ENCODE assay signal across 20 cellular contexts in the genomic region with DNA sequence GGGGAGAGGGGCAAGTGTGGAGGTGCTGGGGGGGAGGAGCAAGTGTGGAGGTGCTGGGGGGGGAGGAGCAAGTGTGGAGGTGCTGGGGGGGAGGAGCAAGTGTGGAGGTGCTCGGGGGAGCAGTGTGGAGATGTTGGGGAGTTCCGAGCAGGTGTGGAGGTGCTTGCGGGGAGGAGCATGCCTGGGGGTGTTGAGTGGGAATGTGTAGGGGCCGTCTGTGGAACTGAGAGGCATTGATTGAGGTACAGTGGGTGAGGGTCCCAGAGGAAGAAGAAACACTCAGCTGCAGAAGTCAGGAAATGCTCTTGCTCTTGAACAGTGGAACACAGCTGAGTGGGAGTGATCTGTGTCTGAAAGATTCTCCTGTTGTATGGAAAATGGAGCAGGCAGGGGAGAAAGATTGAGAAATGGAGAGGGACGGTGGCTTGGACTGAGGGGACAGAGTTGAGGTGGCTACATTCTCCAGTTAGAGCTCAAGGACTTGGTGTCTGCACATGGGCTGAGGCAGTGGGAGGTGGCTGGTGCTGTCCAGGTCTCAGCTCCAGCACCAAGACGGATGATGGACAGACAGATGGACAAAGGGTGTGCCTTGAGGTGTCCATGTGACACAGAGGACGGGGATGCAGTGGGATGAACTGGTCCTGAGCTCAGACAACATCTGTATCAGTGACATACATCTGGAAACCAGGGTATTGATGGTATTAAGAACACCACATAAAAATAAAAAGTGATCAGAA. TPM values are rescaled to one million over a fixed set of nuclear protein-coding genes. Genes with fewer than 3 reads are reported as not detected.
DNase-seq lines count a peak whose midpoint lies in the region; ATAC-seq and TF ChIP-seq lines count a peak whose summit lies in the region.
"Had no signal": no experiment of that assay in that cellular context is flagged by ENCODE, and none has a peak within 500 bp of the region (broad histone marks: within the 10 kb centered on the region; RNA-seq: fewer than 3 reads in every experiment).

No MANE protein-coding gene starts in this region.

- TF ChIP-seq POLR2A in gastroesophageal sphincter (IDR thresholded peaks at IDR 0.05) (no peak), upper lobe of left lung (IDR thresholded peaks at IDR 0.05) (no peak)

- H3K27ac ChIP-seq in gastroesophageal sphincter (peak overlapping the region in 3 of 4 donors; percentile 59 to 67 (median 65)), upper lobe of left lung (peak overlapping the region; percentile 1 to 35 (median 15))

- intact Hi-C loops in sciatic nerve (cut with DNase I), result no loop called here

- no peak overlapping the region for H3K4me3 Mint-ChIP-seq in activated naive CD4-positive, alpha-beta T cell treated with anti-CD3 and anti-CD28 coated beads, Interleukin-2, amount 10 ng/mL, durations not matched to agents 7 days and 5 days
- no peak overlapping the region for H3K4me3 Mint-ChIP-seq in activated CD8-positive, alpha-beta memory T cell treated with anti-CD3 and anti-CD28 coated beads, Interleukin-2, amount 10 ng/mL, durations not matched to agents 7 days and 5 days
- H3K4me3 Mint-ChIP-seq: nephron had no signal

- no peaks in the 10 kb centered on the region for H3K27me3 Mint-ChIP-seq in activated naive CD4-positive, alpha-beta T cell treated with anti-CD3 and anti-CD28 coated beads, Interleukin-2, amount 10 ng/mL, durations not matched to agents 7 days and 5 days
- H3K27me3 Mint-ChIP-seq in activated CD8-positive, alpha-beta memory T cell treated with anti-CD3 and anti-CD28 coated beads, Interleukin-2, amount 10 ng/mL, durations not matched to agents 7 days and 5 days, result no peaks in the 10 kb centered on the region

- H3K9me3 Mint-ChIP-seq in activated naive CD4-positive, alpha-beta T cell treated with anti-CD3 and anti-CD28 coated beads, Interleukin-2, amount 10 ng/mL, durations not matched to agents 7 days and 5 days, result no peaks in the 10 kb centered on the region
- H3K9me3 Mint-ChIP-seq in activated CD8-positive, alpha-beta memory T cell treated with anti-CD3 and anti-CD28 coated beads, Interleukin-2, amount 10 ng/mL, durations not matched to agents 7 days and 5 days (ENCODE audit: low read depth), result no peaks in the 10 kb centered on the region
- H3K9me3 Mint-ChIP-seq: nephron had no signal

- H3K27ac Mint-ChIP-seq in activated naive CD4-positive, alpha-beta T cell treated with anti-CD3 and anti-CD28 coated beads, Interleukin-2, amount 10 ng/mL, durations not matched to agents 7 days and 5 days, result peak overlapping the region; percentile 43
- H3K27ac Mint-ChIP-seq in activated CD8-positive, alpha-beta memory T cell treated with anti-CD3 and anti-CD28 coated beads, Interleukin-2, amount 10 ng/mL, durations not matched to agents 7 days and 5 days, result peak overlapping the region; percentile 3

- H3K4me1 ChIP-seq in gastroesophageal sphincter (peaks cover 0 to 12% (median 0%) of the 10 kb centered on the region in 3 donors), upper lobe of left lung (peaks cover 0 to 7% (median 3%) of the 10 kb centered on the region in 4 donors)
- H3K4me1 ChIP-seq: stomach had no signal

- no peak for TF ChIP-seq EP300 in gastroesophageal sphincter (IDR thresholded peaks at IDR 0.05)
- no peak for TF ChIP-seq EP300 in upper lobe of left lung (IDR thresholded peaks at IDR 0.05)

- H3K36me3 ChIP-seq in gastroesophageal sphincter (peaks cover 0 to 52% of the 10 kb centered on the region in 2 donors), upper lobe of left lung (peaks cover 0 to 34% (median 13%) of the 10 kb centered on the region in 4 donors)

- DNase-seq in activated naive CD4-positive, alpha-beta T cell treated with anti-CD3 and anti-CD28 coated beads, Interleukin-2, amount 10 ng/mL, durations not matched to agents 7 days and 5 days, result no peak
- DNase-seq in activated naive CD4-positive, alpha-beta T cell (lab: John Stamatoyannopoulos, UW), result no peak
- DNase-seq in activated CD8-positive, alpha-beta memory T cell treated with anti-CD3 and anti-CD28 coated beads, Interleukin-2, amount 10 ng/mL, durations not matched to agents 7 days and 5 days, result peak; percentile 31
- no peak for DNase-seq in upper lobe of left lung
- no peak for DNase-seq in DMS79 (lab: John Stamatoyannopoulos, UW)
- no peak for DNase-seq in sciatic nerve (ENCODE audit: low spot score)
- no peak for DNase-seq in T-helper 1 cell
- DNase-seq: amygdala; cerebellar nuclear complex; effector memory CD4-positive, alpha-beta T cell; heart right ventricle; NCI-H1417 treated with DMSO at 0.1 percent for 48 hours; NCI-H2171 treated with DMSO at 0.1 percent for 48 hours; NCI-H82; stimulated activated CD4-positive, alpha-beta T cell treated with anti-CD3 and anti-CD28 coated beads, Interleukin-15, amount 100 ng/mL, for 24 hours; stomach had no signal

- CTCF ChIA-PET in activated naive CD4-positive, alpha-beta T cell treated with anti-CD3 and anti-CD28 coated beads, Interleukin-2, amount 10 ng/mL, durations not matched to agents 7 days and 5 days (lab: Charles Lee), result no interaction called here
- CTCF ChIA-PET in activated CD8-positive, alpha-beta memory T cell treated with anti-CD3 and anti-CD28 coated beads, Interleukin-2, amount 10 ng/mL, durations not matched to agents 7 days and 5 days (lab: Charles Lee), result no interaction called here

- peaks cover 33% of the 10 kb centered on the region for H3K36me3 Mint-ChIP-seq in activated naive CD4-positive, alpha-beta T cell treated with anti-CD3 and anti-CD28 coated beads, Interleukin-2, amount 10 ng/mL, durations not matched to agents 7 days and 5 days
- peaks cover 21% of the 10 kb centered on the region for H3K36me3 Mint-ChIP-seq in activated CD8-positive, alpha-beta memory T cell treated with anti-CD3 and anti-CD28 coated beads, Interleukin-2, amount 10 ng/mL, durations not matched to agents 7 days and 5 days

- TF ChIP-seq CTCF in gastroesophageal sphincter (IDR thresholded peaks at IDR 0.05) (no peak), upper lobe of left lung (IDR thresholded peaks at IDR 0.05) (no peak)

- H3K4me1 Mint-ChIP-seq in activated naive CD4-positive, alpha-beta T cell treated with anti-CD3 and anti-CD28 coated beads, Interleukin-2, amount 10 ng/mL, durations not matched to agents 7 days and 5 days, result peaks cover 17% of the 10 kb centered on the region
- peaks cover 7% of the 10 kb centered on the region for H3K4me1 Mint-ChIP-seq in activated CD8-positive, alpha-beta memory T cell treated with anti-CD3 and anti-CD28 coated beads, Interleukin-2, amount 10 ng/mL, durations not matched to agents 7 days and 5 days

- 83 to 91% methylated on average over 7 of the region's 7 CpGs for WGBS in gastroesophageal sphincter (ENCODE audit: low coverage in 1 of 2), 2 donors
- WGBS in upper lobe of left lung, 2 donors, result 90 to 91% methylated on average over 7 of the region's 7 CpGs

- ATAC-seq in activated CD8-positive, alpha-beta memory T cell treated with anti-CD3 and anti-CD28 coated beads, Interleukin-2, amount 10 ng/mL, durations not matched to agents 7 days and 5 days, result no peak
- no peak for ATAC-seq in gastroesophageal sphincter
- no peak for ATAC-seq in upper lobe of left lung (ENCODE audit: low FRiP score in 2 of 2)
- no peak for ATAC-seq in sciatic nerve
- ATAC-seq: heart right ventricle, SK-N-SH treated with all-trans-retinoic acid at 6 μM for 48 hours had no signal

- H3K4me3 ChIP-seq in gastroesophageal sphincter (no peak overlapping the region), upper lobe of left lung (no peak overlapping the region)
- H3K4me3 ChIP-seq: heart right ventricle, lung, stomach had no signal

- H3K27me3 ChIP-seq in gastroesophageal sphincter (no peaks in the 10 kb centered on the region), upper lobe of left lung (no peaks in the 10 kb centered on the region)
- H3K27me3 ChIP-seq: heart right ventricle, stomach had no signal

- H3K9me3 ChIP-seq in gastroesophageal sphincter (no peaks in the 10 kb centered on the region), upper lobe of left lung (no peaks in the 10 kb centered on the region)
- H3K9me3 ChIP-seq: heart right ventricle, stomach had no signal

RNA-seq across cellular contexts. Expression of a gene that starts 25.2 kb away (rescaled TPM):
- total RNA-seq in activated CD8-positive, alpha-beta memory T cell treated with anti-CD3 and anti-CD28 coated beads, Interleukin-2, amount 10 ng/mL, durations not matched to agents 7 days and 5 days, result 100 to 1,000 TPM; 146 to 182 TPM
- total RNA-seq in gastroesophageal sphincter (1 to 10 TPM; 4.6 to 6.4 (median 5.6) TPM), upper lobe of left lung (10 to 100 TPM in 1 of 6 donors, 1 to 10 TPM in 5; 4.6 to 11.0 (median 7.8) TPM), sciatic nerve (11.7 TPM)

Comparison
In these comparisons a context has a peak if more than half of its experiments do, and no peak if none do; other contexts are left out.
1. RNA of a gene that starts 25.2 kb away (total RNA-seq): 146 to 182 TPM in activated CD8-positive, alpha-beta memory T cell treated with anti-CD3 and anti-CD28 coated beads, Interleukin-2, amount 10 ng/mL, durations not matched to agents 7 days and 5 days; 11.7 TPM in sciatic nerve (single experiment), 4.6 to 11.0 TPM in upper lobe of left lung and 4.6 to 6.4 TPM in gastroesophageal sphincter; every median in the first group is over 10 times any median in the second.